In genomic region chr1:156624814-156625435, GRCh38 we compare ENCODE assay signal across 8 cellular contexts. TPM values are rescaled to one million over a fixed set of nuclear protein-coding genes. Genes with fewer than 3 reads are reported as not detected.
DNase-seq lines count a peak whose midpoint lies in the region; ATAC-seq lines count a peak whose summit lies in the region.

No MANE protein-coding gene starts in this region.

- no peaks in the 10 kb centered on the region for H3K36me3 Mint-ChIP-seq in activated T-helper 1 cell treated with anti-CD3 and anti-CD28 coated beads, Interleukin-12 subunit alpha, Interleukin-12 subunit beta, Interleukin-2, Interleukin-4 antibody, amounts not matched to agents 30 ng/mL and 10 ng/mL and 1 ng/mL, durations not matched to agents 14 hours and 24 hours and 36 hours (ENCODE audit: low read depth)
- H3K36me3 Mint-ChIP-seq in stimulated activated effector memory CD8-positive, alpha-beta T cell treated with anti-CD3 and anti-CD28 coated beads, Interleukin-12 subunit alpha, Interleukin-12 subunit beta, amount 100 ng/mL, for 72 hours = no peaks in the 10 kb centered on the region

- intact Hi-C loops in activated T-helper 1 cell treated with anti-CD3 and anti-CD28 coated beads, Interleukin-12 subunit alpha, Interleukin-12 subunit beta, Interleukin-2, Interleukin-4 antibody, amounts not matched to agents 30 ng/mL and 10 ng/mL and 1 ng/mL, durations not matched to agents 14 hours and 24 hours and 36 hours (cut with micrococcal nuclease) = loop anchor here (1.0 to 5.0 kb wide), 3 partner anchors 82 to 302 kb away; partner anchors contain the start of gene CRABP2

- H3K4me1 Mint-ChIP-seq in activated T-helper 1 cell treated with anti-CD3 and anti-CD28 coated beads, Interleukin-12 subunit alpha, Interleukin-12 subunit beta, Interleukin-2, Interleukin-4 antibody, amounts not matched to agents 30 ng/mL and 10 ng/mL and 1 ng/mL, durations not matched to agents 14 hours and 24 hours and 36 hours (ENCODE audit: low read depth) = peaks cover 8% of the 10 kb centered on the region
- peaks cover 12% of the 10 kb centered on the region for H3K4me1 Mint-ChIP-seq in stimulated activated effector memory CD8-positive, alpha-beta T cell treated with anti-CD3 and anti-CD28 coated beads, Interleukin-12 subunit alpha, Interleukin-12 subunit beta, amount 100 ng/mL, for 72 hours

- H3K9me3 Mint-ChIP-seq in activated T-helper 1 cell treated with anti-CD3 and anti-CD28 coated beads, Interleukin-12 subunit alpha, Interleukin-12 subunit beta, Interleukin-2, Interleukin-4 antibody, amounts not matched to agents 30 ng/mL and 10 ng/mL and 1 ng/mL, durations not matched to agents 14 hours and 24 hours and 36 hours = no peaks in the 10 kb centered on the region
- no peaks in the 10 kb centered on the region for H3K9me3 Mint-ChIP-seq in stimulated activated effector memory CD8-positive, alpha-beta T cell treated with anti-CD3 and anti-CD28 coated beads, Interleukin-12 subunit alpha, Interleukin-12 subunit beta, amount 100 ng/mL, for 72 hours

- DNase-seq in DMS53 (lab: John Stamatoyannopoulos, UW) = peak; percentile 41
- no peak for DNase-seq in DMS53 treated with DMSO at 0.1 percent for 48 hours (lab: John Stamatoyannopoulos, UW; ENCODE audit: unreplicated experiment)
- DNase-seq in activated T-helper 1 cell treated with anti-CD3 and anti-CD28 coated beads, Interleukin-12 subunit alpha, Interleukin-12 subunit beta, Interleukin-2, Interleukin-4 antibody, amounts not matched to agents 30 ng/mL and 10 ng/mL and 1 ng/mL, durations not matched to agents 14 hours and 24 hours and 36 hours (ENCODE audit: low spot score) = no peak
- DNase-seq in stimulated activated effector memory CD8-positive, alpha-beta T cell treated with anti-CD3 and anti-CD28 coated beads, Interleukin-12 subunit alpha, Interleukin-12 subunit beta, amount 100 ng/mL, for 72 hours (ENCODE audit: low spot score in 2 of 2) = no peak
- no peak for DNase-seq in EL
- DNase-seq in NCI-H345 treated with DMSO at 0.1 percent for 48 hours (lab: John Stamatoyannopoulos, UW; ENCODE audit: unreplicated experiment) = no peak
- no peak for DNase-seq in DMS153 treated with DMSO at 0.1 percent for 48 hours (lab: John Stamatoyannopoulos, UW; ENCODE audit: unreplicated experiment)

- peak overlapping the region; percentile 43 for H3K4me3 ChIP-seq in iPS-11a (ENCODE audit: low read depth, low read length)

- ATAC-seq in stimulated activated effector memory CD8-positive, alpha-beta T cell treated with anti-CD3 and anti-CD28 coated beads, Interleukin-12 subunit alpha, Interleukin-12 subunit beta, amount 100 ng/mL, for 72 hours = peak; percentile 23

- H3K27me3 Mint-ChIP-seq in activated T-helper 1 cell treated with anti-CD3 and anti-CD28 coated beads, Interleukin-12 subunit alpha, Interleukin-12 subunit beta, Interleukin-2, Interleukin-4 antibody, amounts not matched to agents 30 ng/mL and 10 ng/mL and 1 ng/mL, durations not matched to agents 14 hours and 24 hours and 36 hours (ENCODE audit: insufficient read depth) = peaks cover 76% of the 10 kb centered on the region

- no peak overlapping the region for H3K27ac Mint-ChIP-seq in activated T-helper 1 cell treated with anti-CD3 and anti-CD28 coated beads, Interleukin-12 subunit alpha, Interleukin-12 subunit beta, Interleukin-2, Interleukin-4 antibody, amounts not matched to agents 30 ng/mL and 10 ng/mL and 1 ng/mL, durations not matched to agents 14 hours and 24 hours and 36 hours
- no peak overlapping the region for H3K27ac Mint-ChIP-seq in stimulated activated effector memory CD8-positive, alpha-beta T cell treated with anti-CD3 and anti-CD28 coated beads, Interleukin-12 subunit alpha, Interleukin-12 subunit beta, amount 100 ng/mL, for 72 hours

- H3K4me3 Mint-ChIP-seq in activated T-helper 1 cell treated with anti-CD3 and anti-CD28 coated beads, Interleukin-12 subunit alpha, Interleukin-12 subunit beta, Interleukin-2, Interleukin-4 antibody, amounts not matched to agents 30 ng/mL and 10 ng/mL and 1 ng/mL, durations not matched to agents 14 hours and 24 hours and 36 hours = peak overlapping the region; percentile 26
- H3K4me3 Mint-ChIP-seq in stimulated activated effector memory CD8-positive, alpha-beta T cell treated with anti-CD3 and anti-CD28 coated beads, Interleukin-12 subunit alpha, Interleukin-12 subunit beta, amount 100 ng/mL, for 72 hours = peak overlapping the region; percentile 68

RNA-seq across cellular contexts. Expression of gene HAPLN2, which starts 5.7 kb away (rescaled TPM):
- total RNA-seq in activated T-helper 1 cell treated with anti-CD3 and anti-CD28 coated beads, Interleukin-12 subunit alpha, Interleukin-12 subunit beta, Interleukin-2, Interleukin-4 antibody, amounts not matched to agents 30 ng/mL and 10 ng/mL and 1 ng/mL, durations not matched to agents 14 hours and 24 hours and 36 hours = not detected in 2 replicates

RNA-seq across cellular contexts. Expression of gene BCAN, which starts 17.0 kb away (rescaled TPM):
- total RNA-seq in activated T-helper 1 cell treated with anti-CD3 and anti-CD28 coated beads, Interleukin-12 subunit alpha, Interleukin-12 subunit beta, Interleukin-2, Interleukin-4 antibody, amounts not matched to agents 30 ng/mL and 10 ng/mL and 1 ng/mL, durations not matched to agents 14 hours and 24 hours and 36 hours = not detected in 2 replicates

RNA-seq across cellular contexts. Expression of gene GPATCH4, which starts 23.6 kb away (rescaled TPM):
- 102 and 104 TPM in 2 replicates for total RNA-seq in activated T-helper 1 cell treated with anti-CD3 and anti-CD28 coated beads, Interleukin-12 subunit alpha, Interleukin-12 subunit beta, Interleukin-2, Interleukin-4 antibody, amounts not matched to agents 30 ng/mL and 10 ng/mL and 1 ng/mL, durations not matched to agents 14 hours and 24 hours and 36 hours

RNA-seq across cellular contexts. Expression of gene NAXE, which starts 33.3 kb away (rescaled TPM):
- 77.8 and 78.0 TPM in 2 replicates for total RNA-seq in activated T-helper 1 cell treated with anti-CD3 and anti-CD28 coated beads, Interleukin-12 subunit alpha, Interleukin-12 subunit beta, Interleukin-2, Interleukin-4 antibody, amounts not matched to agents 30 ng/mL and 10 ng/mL and 1 ng/mL, durations not matched to agents 14 hours and 24 hours and 36 hours

RNA-seq across cellular contexts. Expression of gene TTC24, which starts 45.4 kb away (rescaled TPM):
- total RNA-seq in activated T-helper 1 cell treated with anti-CD3 and anti-CD28 coated beads, Interleukin-12 subunit alpha, Interleukin-12 subunit beta, Interleukin-2, Interleukin-4 antibody, amounts not matched to agents 30 ng/mL and 10 ng/mL and 1 ng/mL, durations not matched to agents 14 hours and 24 hours and 36 hours = 3.7 and 4.1 TPM in 2 replicates
